Comparison of ENCODE assay signal across 16 cellular contexts in genomic region chr7:79778786-79779382, GRCh38.
A peak's percentile ranks its signal among the peaks of the same experiment; 100 is the strongest.
DNase-seq lines count a peak whose midpoint lies in the region; ATAC-seq, FAIRE-seq and TF ChIP-seq lines count a peak whose summit lies in the region.
"Had no signal": no experiment of that assay in that cellular context is flagged by ENCODE, and none has a peak within 500 bp of the region (broad histone marks: within the 10 kb centered on the region; RNA-seq: fewer than 3 reads in every experiment).

No MANE protein-coding gene starts in this region.

- TF ChIP-seq RAD21 in HepG2 (CRISPR knock-in tag; IDR thresholded peaks at IDR 0.05), result no peak

- peaks cover 0 to under 1% (median 0%) of the 10 kb centered on the region in 5 donors for H3K27me3 Mint-ChIP-seq in naive thymus-derived CD8-positive, alpha-beta T cell
- H3K27me3 Mint-ChIP-seq: activated CD4-positive, alpha-beta T cell treated with anti-CD3 and anti-CD28 coated beads, Interleukin-2, amount 10 ng/mL, durations not matched to agents 7 days and 5 days had no signal

- no peaks in the 10 kb centered on the region for H3K79me1 ChIP-seq in trophoblast cell (ENCODE audit: low read length)

- ATAC-seq in HepG2 (no peak), GM18505 (IDR thresholded peaks at IDR 0.05; ENCODE audit: unreplicated experiment) (no peak), HG02610 (IDR thresholded peaks at IDR 0.05; ENCODE audit: unreplicated experiment) (no peak)
- ATAC-seq in naive thymus-derived CD8-positive, alpha-beta T cell, result no peak
- ATAC-seq: activated naive CD4-positive, alpha-beta T cell treated with anti-CD3 and anti-CD28 coated beads, Interleukin-2, amount 50 U/mL, for 72 hours had no signal

- no peaks in the 10 kb centered on the region for H3K36me3 ChIP-seq in trophoblast cell (ENCODE audit: control insufficient read depth in 1 of 2, insufficient read depth in 2 of 2, low read length in 2 of 2)
- no peaks in the 10 kb centered on the region for H3K36me3 ChIP-seq in HepG2 (replicated peaks in 1 of 2; ENCODE audit: control insufficient read depth in 1 of 2, insufficient read depth in 2 of 2, low read length in 2 of 2)
- H3K36me3 ChIP-seq: neural progenitor cell had no signal

- H4K12ac ChIP-seq in trophoblast cell (ENCODE audit: low read depth, low read length), result no peak overlapping the region

- H3K9me3 Mint-ChIP-seq in naive thymus-derived CD8-positive, alpha-beta T cell, result peaks cover 0 to under 1% (median 0%) of the 10 kb centered on the region in 9 donors
- H3K9me3 Mint-ChIP-seq: activated CD4-positive, alpha-beta T cell treated with anti-CD3 and anti-CD28 coated beads, Interleukin-2, amount 10 ng/mL, durations not matched to agents 7 days and 5 days had no signal

- H3K4me1 ChIP-seq in trophoblast cell (ENCODE audit: control insufficient read depth in 1 of 2, insufficient read depth in 2 of 2, low read length in 2 of 2), result no peaks in the 10 kb centered on the region
- no peaks in the 10 kb centered on the region for H3K4me1 ChIP-seq in HepG2 (ENCODE audit: insufficient read depth, low read length)
- H3K4me1 ChIP-seq: neural progenitor cell had no signal

- no peak overlapping the region for H2BK12ac ChIP-seq in trophoblast cell (ENCODE audit: low read length)

- peak; percentile 22 for DNase-seq in G401 (ENCODE audit: low spot score)
- DNase-seq in NOMO-1 treated with DMSO at 0.1 percent for 48 hours (lab: John Stamatoyannopoulos, UW; ENCODE audit: unreplicated experiment), result peak; percentile 100
- peak; percentile 23 for DNase-seq in epidermal melanocyte (ENCODE audit: insufficient read length, low spot score)
- peak; percentile 50 to 80 for DNase-seq in trophoblast cell
- DNase-seq in HepG2 (ENCODE audit: low spot score), result no peak
- no peak for DNase-seq in naive thymus-derived CD8-positive, alpha-beta T cell
- DNase-seq: activated CD4-positive, alpha-beta T cell treated with anti-CD3 and anti-CD28 coated beads, Interleukin-2, amount 10 ng/mL, durations not matched to agents 7 days and 5 days; Calu3; immature natural killer cell; NCI-H2107; stimulated activated naive CD4-positive, alpha-beta T cell had no signal

- intact Hi-C loops in HepG2 (cut with micrococcal nuclease; ENCODE audit: unreplicated experiment), result no loop called here

- H3K27ac ChIP-seq in trophoblast cell (ENCODE audit: low read depth, low read length) (no peak overlapping the region), HepG2 (ENCODE audit: extremely low read length, insufficient read depth, low read length) (no peak overlapping the region)
- H3K27ac ChIP-seq: neural progenitor cell had no signal

- POLR2A ChIA-PET in HepG2 (lab: Yijun Ruan, JAX), result no interaction called here
- POLR2A ChIA-PET in naive thymus-derived CD8-positive, alpha-beta T cell (lab: Charles Lee), result no interaction called here

- H3K9ac ChIP-seq in trophoblast cell (ENCODE audit: low read length) (no peak overlapping the region), HepG2 (ENCODE audit: insufficient read depth, low read depth, low read length) (no peak overlapping the region)
- H3K9ac ChIP-seq: neural progenitor cell had no signal

- no peaks in the 10 kb centered on the region for H3K27me3 ChIP-seq in trophoblast cell (ENCODE audit: insufficient read depth, low read length)
- no peaks in the 10 kb centered on the region for H3K27me3 ChIP-seq in HepG2 (ENCODE audit: control insufficient read depth in 1 of 2, insufficient read depth in 2 of 2, low read length in 2 of 2)
- H3K27me3 ChIP-seq: neural progenitor cell had no signal

- CTCF ChIA-PET in HepG2 (lab: Yijun Ruan, JAX; ENCODE audit: low intra/inter-chr PET ratio, low total read pairs), result no interaction called here

- H3K23ac ChIP-seq in trophoblast cell (ENCODE audit: low read length), result no peak overlapping the region

- no peak overlapping the region for H3K27ac Mint-ChIP-seq in naive thymus-derived CD8-positive, alpha-beta T cell
- H3K27ac Mint-ChIP-seq: activated CD4-positive, alpha-beta T cell treated with anti-CD3 and anti-CD28 coated beads, Interleukin-2, amount 10 ng/mL, durations not matched to agents 7 days and 5 days; activated naive CD4-positive, alpha-beta T cell treated with anti-CD3 and anti-CD28 coated beads, Interleukin-2, amount 50 U/mL, for 72 hours; immature natural killer cell; neural progenitor cell had no signal

- no peak overlapping the region for H3K14ac ChIP-seq in trophoblast cell (ENCODE audit: low read length)

- no peak overlapping the region for H3K4ac ChIP-seq in trophoblast cell (ENCODE audit: low read depth, low read length)

- peaks cover 0 to 2% (median under 1%) of the 10 kb centered on the region in 4 donors for H3K4me1 Mint-ChIP-seq in naive thymus-derived CD8-positive, alpha-beta T cell
- H3K4me1 Mint-ChIP-seq: activated CD4-positive, alpha-beta T cell treated with anti-CD3 and anti-CD28 coated beads, Interleukin-2, amount 10 ng/mL, durations not matched to agents 7 days and 5 days; immature natural killer cell had no signal

- no peak overlapping the region for H2AFZ ChIP-seq in trophoblast cell (ENCODE audit: insufficient read depth, low read length, poor library complexity)
- H2AFZ ChIP-seq in HepG2 (ENCODE audit: low read length), result no peak overlapping the region
- H2AFZ ChIP-seq: neural progenitor cell had no signal

- no peak overlapping the region for H3K4me3 ChIP-seq in trophoblast cell (ENCODE audit: low read depth, low read length)
- no peak overlapping the region for H3K4me3 ChIP-seq in HepG2 (replicated peaks in 1 of 3; ENCODE audit: insufficient read depth in 1 of 3, low read depth in 2 of 3, low read length in 3 of 3)
- H3K4me3 ChIP-seq: neural progenitor cell had no signal

- H3K36me3 Mint-ChIP-seq in naive thymus-derived CD8-positive, alpha-beta T cell, result no peaks in the 10 kb centered on the region
- H3K36me3 Mint-ChIP-seq: activated naive CD4-positive, alpha-beta T cell treated with anti-CD3 and anti-CD28 coated beads, Interleukin-2, amount 50 U/mL, for 72 hours; immature natural killer cell; neural progenitor cell had no signal

- TF ChIP-seq POLR2A in HepG2 (IDR thresholded peaks at IDR 0.05; ENCODE audit: insufficient read depth in 1 of 2, low read depth in 2 of 2, low read length in 2 of 2) (no peak), GM18505 (IDR thresholded peaks at IDR 0.05; ENCODE audit: borderline replicate concordance, extremely low read depth, insufficient read depth, insufficient read length) (no peak)

- no peak overlapping the region for H2BK120ac ChIP-seq in trophoblast cell (ENCODE audit: insufficient read depth, low read length, poor library complexity)

- no peak overlapping the region for H2AK5ac ChIP-seq in trophoblast cell (ENCODE audit: low read length)

- no TSS peak for BruUV-seq in HepG2 (replicated peaks; lab: Mats Ljungman, UMichigan)

- FAIRE-seq in HepG2 (lab: Jason Lieb, UNC), result no peak
- FAIRE-seq: endometrium had no signal

- H4K8ac ChIP-seq in trophoblast cell (ENCODE audit: low read depth, low read length), result no peak overlapping the region

- no peak for TF ChIP-seq EP300 in HepG2 (IDR thresholded peaks at IDR 0.05; ENCODE audit: low read depth in 2 of 2, low read length in 2 of 2)
- no peak for TF ChIP-seq EP300 in HepG2 (CRISPR knock-in tag; IDR thresholded peaks at IDR 0.05; ENCODE audit: borderline replicate concordance)

- WGBS in trophoblast cell (ENCODE audit: extremely low coverage, insufficient coverage, insufficient read length), result no CpG with 5 or more reads among the region's 4 CpGs
- WGBS in HepG2 (ENCODE audit: low lambda C conversion rate), result 35% methylated on average over 4 of the region's 4 CpGs

- H3K9me3 ChIP-seq in trophoblast cell (ENCODE audit: insufficient read depth, low read depth, low read length), result no peaks in the 10 kb centered on the region
- no peaks in the 10 kb centered on the region for H3K9me3 ChIP-seq in HepG2 (ENCODE audit: low read length)

- H3K18ac ChIP-seq in trophoblast cell (ENCODE audit: low read length), result no peak overlapping the region

- no peak for TF ChIP-seq CTCF in HepG2 (CRISPR knock-in tag; IDR thresholded peaks at IDR 0.05)

- H3K4me3 Mint-ChIP-seq in naive thymus-derived CD8-positive, alpha-beta T cell, result no peak overlapping the region
- H3K4me3 Mint-ChIP-seq: activated CD4-positive, alpha-beta T cell treated with anti-CD3 and anti-CD28 coated beads, Interleukin-2, amount 10 ng/mL, durations not matched to agents 7 days and 5 days; immature natural killer cell; neural progenitor cell had no signal

- no peak overlapping the region for H4K91ac ChIP-seq in trophoblast cell (ENCODE audit: low read depth, low read length)

- H2BK5ac ChIP-seq in trophoblast cell (ENCODE audit: low read depth, low read length, poor library complexity), result no peak overlapping the region

- in situ Hi-C loops in G401 (cut with HindIII; ENCODE audit: low sequenced_read_pairs), result no loop called here
- in situ Hi-C loops in HepG2 (cut with HindIII; ENCODE audit: extremely low pct_ligation_motif_present, low pct_unique_long_range_greater_than_20kb), result no loop called here

- H4K20me1 ChIP-seq in HepG2 (ENCODE audit: insufficient read depth, low read length), result no peaks in the 10 kb centered on the region

- H3K79me2 ChIP-seq in trophoblast cell (ENCODE audit: control insufficient read depth, insufficient read depth, low read length, poor library complexity), result no peaks in the 10 kb centered on the region
- H3K79me2 ChIP-seq in HepG2 (ENCODE audit: insufficient read depth, low read length), result no peaks in the 10 kb centered on the region

- H3K4me2 ChIP-seq in trophoblast cell (ENCODE audit: low read length) (no peak overlapping the region), HepG2 (ENCODE audit: low read depth, low read length) (no peak overlapping the region)
- H3K4me2 ChIP-seq: neural progenitor cell had no signal

TF ChIP-seq in HepG2, 621 proteins besides CTCF, POLR2A, EP300 and RAD21:
- no peak for TF ChIP-seq MIXL1 (CRISPR knock-in tag; IDR thresholded peaks at IDR 0.05)
- no peak for TF ChIP-seq PRPF4 (IDR thresholded peaks at IDR 0.05; ENCODE audit: low read depth, low read length, poor library complexity, severe bottlenecking)
- TF ChIP-seq ZNF567 (CRISPR knock-in tag; IDR thresholded peaks at IDR 0.05; ENCODE audit: borderline replicate concordance), result no peak
- TF ChIP-seq PITX1 (CRISPR knock-in tag; IDR thresholded peaks at IDR 0.05), result no peak
- no peak for TF ChIP-seq TERF1 (CRISPR knock-in tag; IDR thresholded peaks at IDR 0.05)
TF ChIP-seq in HepG2: peak in this region for 0.

Comparison
In these comparisons a context has a peak if more than half of its experiments do, and no peak if none do; other contexts are left out.
1. DNase-seq: peak in G401 (single experiment), NOMO-1 treated with DMSO at 0.1 percent for 48 hours (single experiment), epidermal melanocyte (single experiment) and trophoblast cell (2 of 2); none in HepG2 (single experiment) and naive thymus-derived CD8-positive, alpha-beta T cell (0 of 10).